14 cellular contexts compared by ENCODE assay signal in genomic region chr4:39502034-39502658, GRCh38. TPM values are rescaled to one million over a fixed set of nuclear protein-coding genes. Genes with fewer than 3 reads are reported as not detected.
A peak's percentile ranks its signal among the peaks of the same experiment; 100 is the strongest.
DNase-seq lines count a peak whose midpoint lies in the region; FAIRE-seq and TF ChIP-seq lines count a peak whose summit lies in the region.
"Had no signal": no experiment of that assay in that cellular context is flagged by ENCODE, and none has a peak within 500 bp of the region (broad histone marks: within the 10 kb centered on the region; RNA-seq: fewer than 3 reads in every experiment).

No MANE protein-coding gene starts in this region.

- no peaks in the 10 kb centered on the region for H3K4me1 ChIP-seq in endothelial cell of umbilical vein (ENCODE audit: control insufficient read depth, extremely low read depth, insufficient read depth, low read length)
- H3K4me1 ChIP-seq in muscle layer of duodenum (ENCODE audit: control insufficient read depth in 1 of 2, insufficient read depth in 2 of 2, low read length in 2 of 2), result peaks cover 0 to 3% of the 10 kb centered on the region in 2 donors

- no peaks in the 10 kb centered on the region for H3K9me1 ChIP-seq in endothelial cell of umbilical vein (replicated peaks; ENCODE audit: control insufficient read depth, extremely low read depth, insufficient read depth, low read length)

- no peak overlapping the region for H2AFZ ChIP-seq in endothelial cell of umbilical vein (ENCODE audit: low read depth, low read length)

- dilution Hi-C loops in endothelial cell of umbilical vein (cut with MboI; ENCODE audit: extremely low pct_ligation_motif_present, low sequenced_read_pairs), result no loop called here

- DNase-seq in AG09309 (ENCODE audit: low read depth) (peak; percentile 43), NCI-H460 (ENCODE audit: extremely low read depth, low read depth) (peak; percentile 70), endothelial cell of umbilical vein (ENCODE audit: low read depth, low spot score) (peak; percentile 13), GM13977 (ENCODE audit: low spot score) (no peak), GM19238 (ENCODE audit: insufficient read length, low spot score) (no peak), NCI-H774 (lab: John Stamatoyannopoulos, UW) (no peak)
- no peak for DNase-seq in activated naive CD4-positive, alpha-beta T cell treated with Interleukin-2 at 50 U/mL for 16 hours
- DNase-seq: CD8-positive, alpha-beta T cell; cerebellar nuclear complex; NCI-H446 treated with DMSO at 0.1 percent for 48 hours; SIG-M5 had no signal

- no peaks in the 10 kb centered on the region for H4K20me1 ChIP-seq in endothelial cell of umbilical vein (replicated peaks; ENCODE audit: control insufficient read depth, extremely low read depth, insufficient read depth, low read length)

- H3K9me3 ChIP-seq in endothelial cell of umbilical vein (replicated peaks; ENCODE audit: control insufficient read depth, insufficient read depth, low read length) (no peaks in the 10 kb centered on the region), muscle layer of duodenum (ENCODE audit: control insufficient read depth in 1 of 2, low read length in 2 of 2) (no peaks in the 10 kb centered on the region)

- no TSS peak for BruUV-seq in endothelial cell of umbilical vein (replicated peaks; lab: Mats Ljungman, UMichigan)

- in situ Hi-C loops in GM13977 (cut with MboI; ENCODE audit: low pct_unique_long_range_greater_than_20kb, low sequenced_read_pairs, unreplicated experiment), result no loop called here

- TF ChIP-seq POLR2A in endothelial cell of umbilical vein (IDR thresholded peaks at IDR 0.05; ENCODE audit: low read depth, low read length), result no peak

- peaks cover 18 to 23% of the 10 kb centered on the region in 2 experiments for H3K36me3 ChIP-seq in endothelial cell of umbilical vein (ENCODE audit: control insufficient read depth in 2 of 2, extremely low read depth in 1 of 2, insufficient read depth in 2 of 2, low read length in 2 of 2)
- peaks cover 48 to 59% of the 10 kb centered on the region in 2 donors for H3K36me3 ChIP-seq in muscle layer of duodenum (ENCODE audit: control insufficient read depth in 1 of 2, insufficient read depth in 2 of 2, low read length in 2 of 2)

- H3K27ac ChIP-seq in endothelial cell of umbilical vein (ENCODE audit: insufficient read depth, low read depth, low read length) (no peak overlapping the region), muscle layer of duodenum (ENCODE audit: low read length) (peak overlapping the region; percentile 68)
- H3K27ac ChIP-seq: VCaP had no signal

- no peaks in the 10 kb centered on the region for H3K79me2 ChIP-seq in endothelial cell of umbilical vein (ENCODE audit: control insufficient read depth, insufficient read depth, low read length)

- TF ChIP-seq CTCF in AG09309 (IDR thresholded peaks at IDR 0.05; ENCODE audit: control insufficient read depth, insufficient read depth, low read depth, low read length, missing control alignments) (no peak), endothelial cell of umbilical vein (IDR thresholded peaks at IDR 0.05; ENCODE audit: extremely low read depth in 1 of 2, insufficient read depth in 1 of 2, low read depth in 1 of 2, low read length in 2 of 2) (no peak), GM13977 (IDR thresholded peaks at IDR 0.05; ENCODE audit: extremely low read depth, insufficient read depth, missing control alignments) (no peak)

- CTCF ChIA-PET in endothelial cell of umbilical vein (lab: Charles Lee), result interaction anchor here (0.8 to 1.0 kb wide), 3 partner anchors 10 to 19 kb away, joined by 3 read pairs; no protein-coding TSS in a partner anchor

- no peak overlapping the region for H3K4me3 ChIP-seq in AG09309 (ENCODE audit: control insufficient read depth, low read depth, low read length)
- H3K4me3 ChIP-seq in endothelial cell of umbilical vein (replicated peaks in 1 of 3; ENCODE audit: insufficient read depth in 1 of 3, low read depth in 1 of 3, low read length in 3 of 3), result no peak overlapping the region
- H3K4me3 ChIP-seq in muscle layer of duodenum (ENCODE audit: low read depth in 1 of 2, low read length in 2 of 2), result no peak overlapping the region

- intact Hi-C loops in endothelial cell of umbilical vein (cut with micrococcal nuclease), result no loop called here

- FAIRE-seq in endothelial cell of umbilical vein (lab: Jason Lieb, UNC), result no peak
- FAIRE-seq: urothelium cell line had no signal

- no peak overlapping the region for H3K4me2 ChIP-seq in endothelial cell of umbilical vein (ENCODE audit: insufficient read depth, low read length)

- POLR2A ChIA-PET in endothelial cell of umbilical vein (lab: Charles Lee), result no interaction called here

- no peak overlapping the region for H3K9ac ChIP-seq in endothelial cell of umbilical vein (replicated peaks; ENCODE audit: extremely low read depth, insufficient read depth, low read length)

- H3K27me3 ChIP-seq in endothelial cell of umbilical vein (ENCODE audit: control insufficient read depth in 2 of 2, insufficient read depth in 2 of 2, low read length in 2 of 2), result no peaks in the 10 kb centered on the region
- no peaks in the 10 kb centered on the region for H3K27me3 ChIP-seq in muscle layer of duodenum (ENCODE audit: low read depth, low read length)

TF ChIP-seq in endothelial cell of umbilical vein, 7 proteins besides CTCF, POLR2A, EP300 and RAD21:
- TF ChIP-seq FOS (IDR thresholded peaks at IDR 0.05; ENCODE audit: borderline replicate concordance, insufficient read depth, low read length) (peak; percentile 23), POLR2AphosphoS5 (IDR thresholded peaks at IDR 0.05; ENCODE audit: insufficient read depth, low read depth, low read length) (no peak)
TF ChIP-seq in endothelial cell of umbilical vein: peak in this region for 1.

RNA-seq across cellular contexts. Expression of gene UGDH, which starts 25.1 kb away (rescaled TPM):
- 358 and 406 TPM in 2 replicates for total RNA-seq in NCI-H460 (2014; rRNA removed; shearing (Covaris generic))
- 160 and 203 TPM in 2 replicates for polyA plus RNA-seq in NCI-H460 (2014; cell fraction: nucleus; rRNA removed)
- total RNA-seq in endothelial cell of umbilical vein, result 62.1 and 69.7 TPM in 2 replicates
- polyA plus RNA-seq in endothelial cell of umbilical vein, result 25.5 and 41.3 TPM in 2 replicates
- polyA plus RNA-seq in endothelial cell of umbilical vein (2011; cell fraction: cytosol; rRNA removed), result 34.9 and 41.2 TPM in 2 replicates
- polyA plus RNA-seq in endothelial cell of umbilical vein (2011; cell fraction: nucleus; rRNA removed), result 16.0 and 27.0 TPM in 2 replicates
- polyA plus RNA-seq in endothelial cell of umbilical vein (2012), result 40.6 and 49.8 TPM in 2 replicates
- 21.6 and 26.2 TPM in 2 replicates for polyA minus RNA-seq in endothelial cell of umbilical vein
- polyA minus RNA-seq in endothelial cell of umbilical vein (2011; cell fraction: cytosol; rRNA and poly(A)+ RNA removed), result 35.3 TPM
- polyA minus RNA-seq in endothelial cell of umbilical vein (2011; cell fraction: nucleus; rRNA and poly(A)+ RNA removed), result 11.0 and 11.6 TPM in 2 replicates

RNA-seq across cellular contexts. Expression of gene LIAS, which starts 43.3 kb away (rescaled TPM):
- total RNA-seq in NCI-H460 (2014; rRNA removed; shearing (Covaris generic)), result 32.8 and 37.0 TPM in 2 replicates
- 48.5 and 57.3 TPM in 2 replicates for polyA plus RNA-seq in NCI-H460 (2014; cell fraction: nucleus; rRNA removed)
- 9.7 and 11.3 TPM in 2 replicates for total RNA-seq in endothelial cell of umbilical vein
- polyA plus RNA-seq in endothelial cell of umbilical vein, result 4.0 and 5.5 TPM in 2 replicates
- 8.1 and 8.9 TPM in 2 replicates for polyA plus RNA-seq in endothelial cell of umbilical vein (2011; cell fraction: cytosol; rRNA removed)
- 8.6 and 10.3 TPM in 2 replicates for polyA plus RNA-seq in endothelial cell of umbilical vein (2011; cell fraction: nucleus; rRNA removed)
- polyA plus RNA-seq in endothelial cell of umbilical vein (2012), result 6.0 and 12.3 TPM in 2 replicates
- 2.3 and 5.6 TPM in 2 replicates for polyA minus RNA-seq in endothelial cell of umbilical vein
- 5.6 TPM for polyA minus RNA-seq in endothelial cell of umbilical vein (2011; cell fraction: cytosol; rRNA and poly(A)+ RNA removed)
- polyA minus RNA-seq in endothelial cell of umbilical vein (2011; cell fraction: nucleus; rRNA and poly(A)+ RNA removed), result 4.5 and 7.2 TPM in 2 replicates

RNA-seq across cellular contexts. Expression of gene RPL9, which starts 43.4 kb away (rescaled TPM):
- 6,834 and 7,046 TPM in 2 replicates for total RNA-seq in NCI-H460 (2014; rRNA removed; shearing (Covaris generic))
- polyA plus RNA-seq in NCI-H460 (2014; cell fraction: nucleus; rRNA removed), result 3,526 and 3,890 TPM in 2 replicates
- 963 and 988 TPM in 2 replicates for total RNA-seq in endothelial cell of umbilical vein
- polyA plus RNA-seq in endothelial cell of umbilical vein, result 547 and 1,186 TPM in 2 replicates
- polyA plus RNA-seq in endothelial cell of umbilical vein (2011; cell fraction: cytosol; rRNA removed), result 1,188 and 1,430 TPM in 2 replicates
- 316 and 532 TPM in 2 replicates for polyA plus RNA-seq in endothelial cell of umbilical vein (2011; cell fraction: nucleus; rRNA removed)
- 1,381 and 1,788 TPM in 2 replicates for polyA plus RNA-seq in endothelial cell of umbilical vein (2012)
- polyA minus RNA-seq in endothelial cell of umbilical vein, result 69.0 and 71.6 TPM in 2 replicates
- 525 TPM for polyA minus RNA-seq in endothelial cell of umbilical vein (2011; cell fraction: cytosol; rRNA and poly(A)+ RNA removed)
- 185 and 229 TPM in 2 replicates for polyA minus RNA-seq in endothelial cell of umbilical vein (2011; cell fraction: nucleus; rRNA and poly(A)+ RNA removed)

Comparison
In these comparisons a context has a peak if more than half of its experiments do, and no peak if none do; other contexts are left out.
1. DNase-seq: peak in AG09309 (single experiment), NCI-H460 (single experiment) and endothelial cell of umbilical vein (single experiment); none in activated naive CD4-positive, alpha-beta T cell treated with Interleukin-2 at 50 U/mL for 16 hours (single experiment), GM13977 (single experiment), GM19238 (single experiment) and NCI-H774 (single experiment).